ENCODE assay signal across 19 cellular contexts in genomic region chr1:225908773-225909172, GRCh38. TPM values are rescaled to one million over a fixed set of nuclear protein-coding genes. Genes with fewer than 3 reads are reported as not detected.
DNase-seq lines count a peak whose midpoint lies in the region; ATAC-seq and TF ChIP-seq lines count a peak whose summit lies in the region.
"Had no signal": no experiment of that assay in that cellular context is flagged by ENCODE, and none has a peak within 500 bp of the region (broad histone marks: within the 10 kb centered on the region; RNA-seq: fewer than 3 reads in every experiment).

No MANE protein-coding gene starts in this region.

- in situ Hi-C loops in transverse colon (cut with MboI; ENCODE audit: low pct_ligation_motif_present in 1 of 4, low pct_unique_long_range_greater_than_20kb in 1 of 4, low sequenced_read_pairs in 3 of 4), result loop anchor here in 2 of 4 donors (25.0 kb wide), 2 partner anchors 121 to 421 kb away; partner anchors contain the start of gene SRP9 (in 1 of the 2)

- no peaks in the 10 kb centered on the region for H3K4me1 Mint-ChIP-seq in HFFc6 (ENCODE audit: low read depth)

- no peak for TF ChIP-seq EP300 in transverse colon (IDR thresholded peaks at IDR 0.05; ENCODE audit: low read depth)

- H3K4me3 ChIP-seq in mucosa of descending colon (no peak overlapping the region), transverse colon (no peak overlapping the region)
- H3K4me3 ChIP-seq: thoracic aorta had no signal

- H3K27ac ChIP-seq in transverse colon, result no peak overlapping the region
- H3K27ac ChIP-seq: epithelial cell of prostate, foreskin keratinocyte, thoracic aorta had no signal

- H3K4me1 ChIP-seq in mucosa of descending colon (ENCODE audit: low read depth), result peaks cover 12% of the 10 kb centered on the region
- H3K4me1 ChIP-seq in transverse colon, result peaks cover 0 to 18% (median 13%) of the 10 kb centered on the region in 4 donors
- H3K4me1 ChIP-seq: foreskin keratinocyte had no signal

- H3K9me3 ChIP-seq in mucosa of descending colon (no peaks in the 10 kb centered on the region), transverse colon (no peaks in the 10 kb centered on the region)
- H3K9me3 ChIP-seq: thoracic aorta had no signal

- H3K36me3 ChIP-seq in mucosa of descending colon (ENCODE audit: low read depth), result no peaks in the 10 kb centered on the region
- no peaks in the 10 kb centered on the region for H3K36me3 ChIP-seq in transverse colon
- H3K36me3 ChIP-seq: thoracic aorta had no signal

- 50 to 52% methylated on average over 2 of the region's 2 CpGs for WGBS in transverse colon (ENCODE audit: low coverage in 1 of 2), 2 donors

- intact Hi-C loops in mucosa of descending colon (cut with DNase I, micrococcal nuclease), result no loop called here
- intact Hi-C loops in transverse colon (cut with DNase I; ENCODE audit: low total_unique reads), result no loop called here

- TF ChIP-seq POLR2A in transverse colon (IDR thresholded peaks at IDR 0.05), result no peak

- H3K27ac Mint-ChIP-seq in HFFc6, result no peak overlapping the region
- H3K27ac Mint-ChIP-seq: activated CD4-positive, alpha-beta memory T cell treated with anti-CD3 and anti-CD28 coated beads, Interleukin-2, amount 10 ng/mL, durations not matched to agents 7 days and 5 days; activated naive CD4-positive, alpha-beta T cell treated with anti-CD3 and anti-CD28 coated beads, Interleukin-2, amount 50 U/mL, for 24 hours had no signal

- H3K4me3 Mint-ChIP-seq in HFFc6, result no peak overlapping the region
- H3K4me3 Mint-ChIP-seq: activated CD4-positive, alpha-beta memory T cell treated with anti-CD3 and anti-CD28 coated beads, Interleukin-2, amount 10 ng/mL, durations not matched to agents 7 days and 5 days; activated naive CD4-positive, alpha-beta T cell treated with anti-CD3 and anti-CD28 coated beads, Interleukin-2, amount 50 U/mL, for 24 hours had no signal

- H3K36me3 Mint-ChIP-seq in HFFc6 (ENCODE audit: low read depth), result no peaks in the 10 kb centered on the region
- H3K36me3 Mint-ChIP-seq: activated naive CD4-positive, alpha-beta T cell treated with anti-CD3 and anti-CD28 coated beads, Interleukin-2, amount 50 U/mL, for 24 hours had no signal

- H3K27me3 ChIP-seq in transverse colon, result no peaks in the 10 kb centered on the region
- H3K27me3 ChIP-seq: foreskin keratinocyte had no signal

- peak; percentile 65 for ATAC-seq in mucosa of descending colon
- ATAC-seq in HG02610 (IDR thresholded peaks at IDR 0.05; ENCODE audit: unreplicated experiment), result no peak
- no peak for ATAC-seq in SK-N-SH treated with all-trans-retinoic acid at 6 μM for 48 hours
- ATAC-seq: foreskin keratinocyte had no signal

- H3K9me3 Mint-ChIP-seq in HFFc6, result no peaks in the 10 kb centered on the region
- H3K9me3 Mint-ChIP-seq: activated CD4-positive, alpha-beta memory T cell treated with anti-CD3 and anti-CD28 coated beads, Interleukin-2, amount 10 ng/mL, durations not matched to agents 7 days and 5 days; activated naive CD4-positive, alpha-beta T cell treated with anti-CD3 and anti-CD28 coated beads, Interleukin-2, amount 50 U/mL, for 24 hours had no signal

- DNase-seq in DMS53 treated with DMSO at 0.1 percent for 48 hours (lab: John Stamatoyannopoulos, UW; ENCODE audit: unreplicated experiment), result peak; percentile 92
- peak; percentile 82 for DNase-seq in NCI-H1417 treated with DMSO at 0.1 percent for 48 hours (lab: John Stamatoyannopoulos, UW)
- peak; percentile 68 to 75 for DNase-seq in NCI-H526 (lab: John Stamatoyannopoulos, UW)
- no peak for DNase-seq in mucosa of descending colon
- DNase-seq in transverse colon, result no peak
- no peak for DNase-seq in HFFc6
- DNase-seq: activated CD4-positive, alpha-beta memory T cell treated with anti-CD3 and anti-CD28 coated beads, Interleukin-2, amount 10 ng/mL, durations not matched to agents 7 days and 5 days; activated T-cell treated with anti-CD3 and anti-CD28 coated beads, Interleukin-2, amount 50 U/mL, for 1 hour; foreskin keratinocyte; hypothalamus; midbrain; retina; T-helper 2 cell had no signal

- TF ChIP-seq CTCF in mucosa of descending colon (IDR thresholded peaks at IDR 0.05) (no peak), transverse colon (IDR thresholded peaks at IDR 0.05) (no peak), HFFc6 (IDR thresholded peaks at IDR 0.05) (no peak)

- peaks cover 3% of the 10 kb centered on the region for H3K27me3 Mint-ChIP-seq in HFFc6 (ENCODE audit: insufficient read depth)
- H3K27me3 Mint-ChIP-seq: activated naive CD4-positive, alpha-beta T cell treated with anti-CD3 and anti-CD28 coated beads, Interleukin-2, amount 50 U/mL, for 24 hours had no signal

TF ChIP-seq in SK-N-SH treated with all-trans-retinoic acid at 6 μM for 48 hours, 23 proteins besides CTCF, POLR2A, EP300 and RAD21 (continues in another document):
- no peak for TF ChIP-seq ISL1 (CRISPR knock-in tag; IDR thresholded peaks at IDR 0.05)
- no peak for TF ChIP-seq GLIS3 (CRISPR knock-in tag; IDR thresholded peaks at IDR 0.05)
- no peak for TF ChIP-seq ZFP3 (CRISPR knock-in tag; IDR thresholded peaks at IDR 0.05)
- no peak for TF ChIP-seq CREB5 (CRISPR knock-in tag; IDR thresholded peaks at IDR 0.05; ENCODE audit: low read depth)
- no peak for TF ChIP-seq RARB (CRISPR knock-in tag; IDR thresholded peaks at IDR 0.05)
- TF ChIP-seq POU6F1 (CRISPR knock-in tag; IDR thresholded peaks at IDR 0.05; ENCODE audit: borderline replicate concordance, low read depth), result no peak
- TF ChIP-seq PATZ1 (CRISPR knock-in tag; IDR thresholded peaks at IDR 0.05; ENCODE audit: borderline replicate concordance), result no peak
- no peak for TF ChIP-seq CSRNP3 (CRISPR knock-in tag; IDR thresholded peaks at IDR 0.05)

RNA-seq across cellular contexts. Expression of gene PYCR2, which starts 15.3 kb away (rescaled TPM):
- total RNA-seq in mucosa of descending colon, result 10 to 100 TPM; 33.0 to 43.6 (median 38.3) TPM
- total RNA-seq in transverse colon, result 10 to 100 TPM; 26.5 to 40.6 (median 32.2) TPM
- total RNA-seq in HFFc6 (2021; fragmentation: NEBNext Ultra II Directional; extraction: Animal tissue kit (Norgen Biotek cat#: 25700)), result 10 to 100 TPM; 50.7 to 56.3 (median 52.8) TPM

RNA-seq across cellular contexts. Expression of gene LEFTY1, which starts 19.8 kb away (rescaled TPM):
- 100 to 1,000 TPM in 1 of 3 donors, 10 to 100 TPM in 2; 27.3 to 199 (median 60.3) TPM for total RNA-seq in mucosa of descending colon
- 100 to 1,000 TPM in 3 of 4 donors, 10 to 100 TPM in 1; 86.0 to 320 (median 214) TPM for total RNA-seq in transverse colon
- total RNA-seq in HFFc6 (2021; fragmentation: NEBNext Ultra II Directional; extraction: Animal tissue kit (Norgen Biotek cat#: 25700)), result not detected
- total RNA-seq: activated CD4-positive, alpha-beta memory T cell treated with anti-CD3 and anti-CD28 coated beads, Interleukin-2, amount 10 ng/mL, durations not matched to agents 7 days and 5 days; foreskin keratinocyte; thoracic aorta had no signal

RNA-seq across cellular contexts. Expression of gene TMEM63A, which starts 26.6 kb away (rescaled TPM):
- total RNA-seq in mucosa of descending colon (100 to 1,000 TPM; 115 to 192 (median 147) TPM), transverse colon (100 to 1,000 TPM; 104 to 256 (median 180) TPM)
- 10 to 100 TPM; 18.9 to 29.1 (median 22.0) TPM for total RNA-seq in HFFc6 (2021; fragmentation: NEBNext Ultra II Directional; extraction: Animal tissue kit (Norgen Biotek cat#: 25700))

RNA-seq across cellular contexts. Expression of gene LEFTY2, which starts 32.2 kb away (rescaled TPM):
- total RNA-seq in mucosa of descending colon (under 1 TPM; 0.32 to 0.77 (median 0.35) TPM), transverse colon (10 to 100 TPM in 2 of 4 donors, under 1 TPM in 1, not detected in 1; 0.55 to 28.7 (median 24.5) TPM)
- not detected for total RNA-seq in HFFc6 (2021; fragmentation: NEBNext Ultra II Directional; extraction: Animal tissue kit (Norgen Biotek cat#: 25700))
- total RNA-seq: activated CD4-positive, alpha-beta memory T cell treated with anti-CD3 and anti-CD28 coated beads, Interleukin-2, amount 10 ng/mL, durations not matched to agents 7 days and 5 days; foreskin keratinocyte; M059J had no signal

Comparison
In these comparisons a context has a peak if more than half of its experiments do, and no peak if none do; other contexts are left out.
1. DNase-seq: peak in DMS53 treated with DMSO at 0.1 percent for 48 hours (single experiment), NCI-H1417 treated with DMSO at 0.1 percent for 48 hours (single experiment) and NCI-H526 (2 of 2); none in mucosa of descending colon (0 of 3), transverse colon (single experiment) and HFFc6 (single experiment).
2. RNA of gene LEFTY1, which starts 19.8 kb away (total RNA-seq): 86.0 to 320 TPM in transverse colon and 27.3 to 199 TPM in mucosa of descending colon; not detected in HFFc6; every median in the first group is over 10 times any median in the second.